ENCODE assay signal across 8 cellular contexts in the genomic region with DNA sequence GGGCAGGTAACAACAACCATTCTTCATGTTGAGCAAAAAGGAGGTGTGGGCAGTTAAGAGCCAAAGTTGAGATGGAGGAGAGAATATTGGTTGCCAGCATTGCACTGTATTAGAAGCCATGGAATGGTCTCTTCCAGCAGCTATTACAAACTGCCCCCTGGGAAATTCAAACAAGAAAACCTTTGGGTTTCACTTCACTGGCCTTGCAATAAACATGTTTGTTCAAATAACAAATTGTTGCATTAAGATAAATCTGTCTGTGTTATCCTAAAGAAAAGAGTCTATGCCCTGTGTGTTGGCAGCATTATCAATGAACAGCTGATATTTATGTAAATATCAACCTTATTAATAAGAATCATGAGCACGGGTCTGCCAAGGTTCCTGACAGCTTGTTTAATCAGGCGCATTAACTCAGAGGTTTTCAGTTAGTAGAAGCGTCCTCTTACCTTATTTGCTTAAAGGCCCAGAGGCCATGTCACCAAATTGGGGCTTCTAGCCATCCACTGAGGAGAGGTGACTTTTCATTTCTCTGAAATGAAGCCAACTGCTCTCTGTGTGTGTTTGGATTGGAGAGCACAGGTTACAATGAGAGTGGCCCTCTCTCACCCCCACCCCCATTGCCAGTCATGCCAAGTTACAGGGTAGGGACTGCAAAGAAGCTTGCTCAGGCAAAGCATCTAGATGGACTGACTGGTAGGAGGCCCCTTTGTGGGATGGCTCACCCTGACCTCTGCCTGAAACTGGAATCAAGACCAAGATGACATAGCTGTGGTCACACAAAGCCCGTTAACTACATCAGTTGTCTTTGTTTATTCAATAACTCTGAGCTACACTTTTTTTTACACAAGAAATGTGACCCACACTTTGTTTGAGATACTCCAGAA. TPM values are rescaled to one million over a fixed set of nuclear protein-coding genes. Genes with fewer than 3 reads are reported as not detected.
DNase-seq lines count a peak whose midpoint lies in the region; ATAC-seq and TF ChIP-seq lines count a peak whose summit lies in the region.

No MANE protein-coding gene starts in this region.

- intact Hi-C loops in A673 (cut with micrococcal nuclease; ENCODE audit: unreplicated experiment) (no loop called here), MCF 10A (cut with micrococcal nuclease) (no loop called here)

- CTCF ChIA-PET in A673 (lab: Charles Lee), result no interaction called here
- CTCF ChIA-PET in MCF 10A (lab: Yijun Ruan, JAX), result interaction anchor here (0.5 to 1.1 kb wide), 3 partner anchors 22 to 136 kb away, joined by 3 read pairs; no protein-coding TSS in a partner anchor

- peaks cover 9% of the 10 kb centered on the region for H3K36me3 Mint-ChIP-seq in MCF 10A (ENCODE audit: insufficient read depth, unreplicated experiment)

- no peak overlapping the region for H3K27ac Mint-ChIP-seq in MCF 10A (ENCODE audit: low read depth, unreplicated experiment)

- peak overlapping the region; percentile 50 for H3K27ac ChIP-seq in 22Rv1
- H3K27ac ChIP-seq in A673 (ENCODE audit: low read depth, low read length, poor library complexity, severe bottlenecking), result no peak overlapping the region

- H3K9me3 Mint-ChIP-seq in MCF 10A (ENCODE audit: unreplicated experiment), result peaks cover 7% of the 10 kb centered on the region

- peaks cover 36% of the 10 kb centered on the region for H3K4me1 ChIP-seq in A673 (ENCODE audit: insufficient read depth, low read length, poor library complexity, severe bottlenecking)

- H3K27me3 Mint-ChIP-seq in MCF 10A (ENCODE audit: insufficient read depth, unreplicated experiment), result no peaks in the 10 kb centered on the region

- H3K9me3 ChIP-seq in A673 (ENCODE audit: low read depth, low read length, poor library complexity, severe bottlenecking), result no peaks in the 10 kb centered on the region

- peak; percentile 77 for ATAC-seq in GM18868 (IDR thresholded peaks at IDR 0.05; ENCODE audit: unreplicated experiment)
- ATAC-seq in HG02973 (IDR thresholded peaks at IDR 0.05; ENCODE audit: unreplicated experiment), result peak; percentile 94

- H3K4me3 Mint-ChIP-seq in MCF 10A (ENCODE audit: unreplicated experiment), result no peak overlapping the region

- peaks cover 25% of the 10 kb centered on the region for H3K4me1 Mint-ChIP-seq in MCF 10A (ENCODE audit: insufficient read depth, unreplicated experiment)

- no peak overlapping the region for H3K4me3 ChIP-seq in A673 (ENCODE audit: low read depth, low read length, poor library complexity, severe bottlenecking)

- no peaks in the 10 kb centered on the region for H3K27me3 ChIP-seq in A673 (replicated peaks; ENCODE audit: insufficient read depth, low read depth, low read length, poor library complexity)

- TF ChIP-seq CTCF in 22Rv1 (IDR thresholded peaks at IDR 0.05), result no peak
- TF ChIP-seq CTCF in A673 (conservative IDR thresholded peaks at IDR 0.05; ENCODE audit: low read depth, low read length), result no peak
- TF ChIP-seq CTCF in MCF 10A (IDR thresholded peaks at IDR 0.05; ENCODE audit: unreplicated experiment), result no peak

- H3K36me3 ChIP-seq in A673 (ENCODE audit: insufficient read depth, low read length, poor library complexity, severe bottlenecking), result no peaks in the 10 kb centered on the region

- BruUV-seq in A673 (replicated peaks; lab: Mats Ljungman, UMichigan) (no TSS peak), MCF 10A (replicated peaks; lab: Mats Ljungman, UMichigan) (no TSS peak)

- DNase-seq in NCI-H446 treated with DMSO at 0.1 percent for 48 hours (lab: John Stamatoyannopoulos, UW) (peak; percentile 93), iris pigment epithelial cell (ENCODE audit: low read depth) (peak; percentile 94), medulla oblongata (ENCODE audit: extremely low spot score) (no peak), A673 (ENCODE audit: low spot score) (no peak), MCF 10A (ENCODE audit: unreplicated experiment) (no peak)

- POLR2A ChIA-PET in A673 (lab: Charles Lee; ENCODE audit: low non-redundant PET), result no interaction called here
- POLR2A ChIA-PET in MCF 10A (lab: Yijun Ruan, JAX), result no interaction called here

RNA-seq across cellular contexts. Expression of a gene that starts 10.5 kb away (rescaled TPM):
- total RNA-seq in A673 (2021) (3.4 and 4.3 TPM in 2 replicates), MCF 10A (2022) (1.3 and 2.4 TPM in 2 replicates)

Comparison
In these comparisons a context has a peak if more than half of its experiments do, and no peak if none do; other contexts are left out.
1. DNase-seq: peak in NCI-H446 treated with DMSO at 0.1 percent for 48 hours (single experiment) and iris pigment epithelial cell (single experiment); none in medulla oblongata (single experiment), A673 (single experiment) and MCF 10A (single experiment).